25 cellular contexts compared by ENCODE assay signal in the genomic region with DNA sequence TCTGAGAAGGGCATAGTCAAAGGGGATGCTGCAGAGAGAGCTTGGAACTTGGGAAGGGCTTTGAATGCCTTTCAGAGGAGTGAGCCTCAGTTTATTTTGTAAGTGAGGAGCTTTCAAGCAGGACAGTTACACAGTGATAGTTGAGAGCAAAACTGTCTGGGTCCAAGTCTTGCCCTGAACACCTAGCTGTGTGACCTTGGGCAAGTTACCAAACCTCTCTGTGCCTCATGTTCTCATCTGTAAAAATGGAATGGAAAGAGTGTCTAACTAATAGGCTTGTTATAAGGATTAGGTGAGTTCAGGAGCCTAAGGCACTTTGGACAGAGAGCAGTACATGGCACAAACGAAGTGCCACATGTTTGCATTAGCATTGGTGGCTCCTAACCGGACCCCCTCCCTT. TPM values are rescaled to one million over a fixed set of nuclear protein-coding genes. Genes with fewer than 3 reads are reported as not detected.
"Had no signal": no experiment of that assay in that cellular context is flagged by ENCODE, and none has a peak within 500 bp of the region (broad histone marks: within the 10 kb centered on the region; RNA-seq: fewer than 3 reads in every experiment).

No MANE protein-coding gene starts in this region.

- H3K27ac ChIP-seq: HL-60, RWPE1, SJCRH30 had no signal

- H3K36me3 ChIP-seq: SJCRH30 had no signal

- H3K27me3 ChIP-seq: SJCRH30 had no signal

- H3K9me3 ChIP-seq: SJCRH30 had no signal

- H3K4me3 ChIP-seq: SJCRH30 had no signal

- ATAC-seq: Panc1, PC-3 had no signal

- DNase-seq: IMR-90, MV-4-11, NCI-H1048, NCI-H1105, NCI-H1417, NCI-H146, NCI-H1694 treated with DMSO at 0.1 percent for 48 hours, NCI-H1930, NCI-H2081 treated with DMSO at 0.1 percent for 48 hours, NCI-H2171, NCI-H226, NCI-H446, NCI-H510A, NCI-H524 treated with DMSO at 0.1 percent for 48 hours, NCI-H69, NCI-H774, PC-3, SHP77 treated with DMSO at 0.1 percent for 48 hours had no signal

RNA-seq across cellular contexts. Expression of a gene that starts 27.0 kb away (rescaled TPM):
- total RNA-seq: IMR-90, LHCN-M2, MCF 10A, OCI-LY7, PC-3, SJCRH30 had no signal
- polyA plus RNA-seq: IMR-90 had no signal
